1 cellular context compared by ENCODE assay signal in the genomic region with DNA sequence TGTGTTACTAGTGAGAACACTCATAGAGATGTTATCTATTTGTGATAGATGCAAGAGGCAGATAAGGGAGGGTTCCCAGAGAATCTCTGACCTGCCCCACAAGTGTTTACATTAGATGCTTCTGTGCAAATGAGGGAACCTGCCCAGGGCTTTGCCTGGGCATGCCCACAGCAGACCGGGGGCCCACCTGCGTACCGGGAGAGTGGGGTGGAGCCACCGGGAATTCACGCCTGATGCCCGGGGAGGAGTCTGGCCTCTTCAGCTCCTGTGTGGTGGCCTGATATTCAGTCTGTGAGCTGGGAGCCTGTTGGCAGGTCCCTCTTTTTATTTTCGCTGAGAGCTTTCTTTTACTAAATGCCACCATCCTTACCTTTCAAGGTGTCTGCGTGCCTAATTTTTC.
TF ChIP-seq lines count a peak whose summit lies in the region.

No MANE protein-coding gene starts in this region.

TF ChIP-seq in HepG2, 621 proteins besides CTCF, POLR2A, EP300 and RAD21 (continued from another document and continues in another):
- TF ChIP-seq RBFOX2 (IDR thresholded peaks at IDR 0.05; ENCODE audit: low read depth, low read length) (no peak), PRDM4 (CRISPR knock-in tag; IDR thresholded peaks at IDR 0.05; ENCODE audit: borderline replicate concordance) (no peak), XBP1 (CRISPR knock-in tag; IDR thresholded peaks at IDR 0.05) (no peak), U2AF1 (optimal IDR thresholded peaks at IDR 0.05; ENCODE audit: low read depth, low read length) (no peak), ADNP (CRISPR knock-in tag; IDR thresholded peaks at IDR 0.05) (no peak), ZNF354B (CRISPR knock-in tag; IDR thresholded peaks at IDR 0.05) (no peak), TEAD3 (CRISPR knock-in tag; optimal IDR thresholded peaks at IDR 0.05; ENCODE audit: borderline replicate concordance) (peak; percentile 76), ZNF879 (CRISPR knock-in tag; IDR thresholded peaks at IDR 0.05) (no peak), HNRNPLL (IDR thresholded peaks at IDR 0.05; ENCODE audit: low read depth, low read length, poor library complexity, severe bottlenecking) (peak; percentile 39), ESRRA (CRISPR knock-in tag; IDR thresholded peaks at IDR 0.05; ENCODE audit: low read depth) (no peak), ATAD3A (CRISPR knock-in tag; IDR thresholded peaks at IDR 0.05) (no peak), IKZF4 (CRISPR knock-in tag; IDR thresholded peaks at IDR 0.05; ENCODE audit: borderline replicate concordance, low read depth, not compliant biosample characterization) (no peak), FOXP1 (IDR thresholded peaks at IDR 0.05) (no peak), FOXP1 (CRISPR knock-in tag; IDR thresholded peaks at IDR 0.05) (peak; percentile 65), ZNF143 (CRISPR knock-in tag; IDR thresholded peaks at IDR 0.05) (no peak), KDM5A (IDR thresholded peaks at IDR 0.05; ENCODE audit: borderline replicate concordance, low read length) (no peak), HES4 (CRISPR knock-in tag; IDR thresholded peaks at IDR 0.05; ENCODE audit: borderline replicate concordance) (no peak), ZNF451 (CRISPR knock-in tag; IDR thresholded peaks at IDR 0.05) (no peak), ZNF333 (CRISPR knock-in tag; IDR thresholded peaks at IDR 0.05; ENCODE audit: borderline replicate concordance) (no peak), GMEB1 (CRISPR knock-in tag; IDR thresholded peaks at IDR 0.05; ENCODE audit: borderline replicate concordance) (peak; percentile 55; the same call in 1 of the 2 replicates), ZNF616 (CRISPR knock-in tag; IDR thresholded peaks at IDR 0.05; ENCODE audit: low read depth) (no peak), ZNF615 (CRISPR knock-in tag; IDR thresholded peaks at IDR 0.05; ENCODE audit: borderline replicate concordance) (no peak), ARID4A (CRISPR knock-in tag; IDR thresholded peaks at IDR 0.05; ENCODE audit: borderline replicate concordance) (peak; percentile 30; the same call in 1 of the 2 replicates), NCOR1 (IDR thresholded peaks at IDR 0.05; ENCODE audit: borderline replicate concordance, low read length) (no peak), KAT7 (CRISPR knock-in tag; IDR thresholded peaks at IDR 0.05; ENCODE audit: borderline replicate concordance) (peak; percentile 65; the same call in 1 of the 2 replicates), ZSCAN22 (CRISPR knock-in tag; IDR thresholded peaks at IDR 0.05) (no peak)
- TF ChIP-seq, protein P1, sequence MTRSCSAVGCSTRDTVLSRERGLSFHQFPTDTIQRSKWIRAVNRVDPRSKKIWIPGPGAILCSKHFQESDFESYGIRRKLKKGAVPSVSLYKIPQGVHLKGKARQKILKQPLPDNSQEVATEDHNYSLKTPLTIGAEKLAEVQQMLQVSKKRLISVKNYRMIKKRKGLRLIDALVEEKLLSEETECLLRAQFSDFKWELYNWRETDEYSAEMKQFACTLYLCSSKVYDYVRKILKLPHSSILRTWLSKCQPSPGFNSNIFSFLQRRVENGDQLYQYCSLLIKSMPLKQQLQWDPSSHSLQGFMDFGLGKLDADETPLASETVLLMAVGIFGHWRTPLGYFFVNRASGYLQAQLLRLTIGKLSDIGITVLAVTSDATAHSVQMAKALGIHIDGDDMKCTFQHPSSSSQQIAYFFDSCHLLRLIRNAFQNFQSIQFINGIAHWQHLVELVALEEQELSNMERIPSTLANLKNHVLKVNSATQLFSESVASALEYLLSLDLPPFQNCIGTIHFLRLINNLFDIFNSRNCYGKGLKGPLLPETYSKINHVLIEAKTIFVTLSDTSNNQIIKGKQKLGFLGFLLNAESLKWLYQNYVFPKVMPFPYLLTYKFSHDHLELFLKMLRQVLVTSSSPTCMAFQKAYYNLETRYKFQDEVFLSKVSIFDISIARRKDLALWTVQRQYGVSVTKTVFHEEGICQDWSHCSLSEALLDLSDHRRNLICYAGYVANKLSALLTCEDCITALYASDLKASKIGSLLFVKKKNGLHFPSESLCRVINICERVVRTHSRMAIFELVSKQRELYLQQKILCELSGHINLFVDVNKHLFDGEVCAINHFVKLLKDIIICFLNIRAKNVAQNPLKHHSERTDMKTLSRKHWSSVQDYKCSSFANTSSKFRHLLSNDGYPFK (CRISPR knock-in tag; IDR thresholded peaks at IDR 0.05; ENCODE audit: borderline replicate concordance): no peak
- TF ChIP-seq, protein P2, sequence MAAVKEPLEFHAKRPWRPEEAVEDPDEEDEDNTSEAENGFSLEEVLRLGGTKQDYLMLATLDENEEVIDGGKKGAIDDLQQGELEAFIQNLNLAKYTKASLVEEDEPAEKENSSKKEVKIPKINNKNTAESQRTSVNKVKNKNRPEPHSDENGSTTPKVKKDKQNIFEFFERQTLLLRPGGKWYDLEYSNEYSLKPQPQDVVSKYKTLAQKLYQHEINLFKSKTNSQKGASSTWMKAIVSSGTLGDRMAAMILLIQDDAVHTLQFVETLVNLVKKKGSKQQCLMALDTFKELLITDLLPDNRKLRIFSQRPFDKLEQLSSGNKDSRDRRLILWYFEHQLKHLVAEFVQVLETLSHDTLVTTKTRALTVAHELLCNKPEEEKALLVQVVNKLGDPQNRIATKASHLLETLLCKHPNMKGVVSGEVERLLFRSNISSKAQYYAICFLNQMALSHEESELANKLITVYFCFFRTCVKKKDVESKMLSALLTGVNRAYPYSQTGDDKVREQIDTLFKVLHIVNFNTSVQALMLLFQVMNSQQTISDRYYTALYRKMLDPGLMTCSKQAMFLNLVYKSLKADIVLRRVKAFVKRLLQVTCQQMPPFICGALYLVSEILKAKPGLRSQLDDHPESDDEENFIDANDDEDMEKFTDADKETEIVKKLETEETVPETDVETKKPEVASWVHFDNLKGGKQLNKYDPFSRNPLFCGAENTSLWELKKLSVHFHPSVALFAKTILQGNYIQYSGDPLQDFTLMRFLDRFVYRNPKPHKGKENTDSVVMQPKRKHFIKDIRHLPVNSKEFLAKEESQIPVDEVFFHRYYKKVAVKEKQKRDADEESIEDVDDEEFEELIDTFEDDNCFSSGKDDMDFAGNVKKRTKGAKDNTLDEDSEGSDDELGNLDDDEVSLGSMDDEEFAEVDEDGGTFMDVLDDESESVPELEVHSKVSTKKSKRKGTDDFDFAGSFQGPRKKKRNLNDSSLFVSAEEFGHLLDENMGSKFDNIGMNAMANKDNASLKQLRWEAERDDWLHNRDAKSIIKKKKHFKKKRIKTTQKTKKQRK (IDR thresholded peaks at IDR 0.05; ENCODE audit: low read length): no peak
- TF ChIP-seq, protein P3, sequence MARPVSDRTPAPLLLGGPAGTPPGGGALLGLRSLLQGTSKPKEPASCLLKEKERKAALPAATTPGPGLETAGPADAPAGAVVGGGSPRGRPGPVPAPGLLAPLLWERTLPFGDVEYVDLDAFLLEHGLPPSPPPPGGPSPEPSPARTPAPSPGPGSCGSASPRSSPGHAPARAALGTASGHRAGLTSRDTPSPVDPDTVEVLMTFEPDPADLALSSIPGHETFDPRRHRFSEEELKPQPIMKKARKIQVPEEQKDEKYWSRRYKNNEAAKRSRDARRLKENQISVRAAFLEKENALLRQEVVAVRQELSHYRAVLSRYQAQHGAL (CRISPR knock-in tag; IDR thresholded peaks at IDR 0.05; ENCODE audit: not compliant biosample characterization): no peak
- TF ChIP-seq, protein P4, sequence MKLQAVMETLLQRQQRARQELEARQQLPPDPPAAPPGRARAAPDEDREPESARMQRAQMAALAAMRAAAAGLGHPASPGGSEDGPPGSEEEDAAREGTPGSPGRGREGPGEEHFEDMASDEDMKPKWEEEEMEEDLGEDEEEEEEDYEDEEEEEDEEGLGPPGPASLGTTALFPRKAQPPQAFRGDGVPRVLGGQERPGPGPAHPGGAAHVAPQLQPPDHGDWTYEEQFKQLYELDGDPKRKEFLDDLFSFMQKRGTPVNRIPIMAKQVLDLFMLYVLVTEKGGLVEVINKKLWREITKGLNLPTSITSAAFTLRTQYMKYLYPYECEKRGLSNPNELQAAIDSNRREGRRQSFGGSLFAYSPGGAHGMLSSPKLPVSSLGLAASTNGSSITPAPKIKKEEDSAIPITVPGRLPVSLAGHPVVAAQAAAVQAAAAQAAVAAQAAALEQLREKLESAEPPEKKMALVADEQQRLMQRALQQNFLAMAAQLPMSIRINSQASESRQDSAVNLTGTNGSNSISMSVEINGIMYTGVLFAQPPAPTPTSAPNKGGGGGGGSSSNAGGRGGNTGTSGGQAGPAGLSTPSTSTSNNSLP (IDR thresholded peaks at IDR 0.05; ENCODE audit: low read depth, low read length): no peak
- TF ChIP-seq, protein P5, sequence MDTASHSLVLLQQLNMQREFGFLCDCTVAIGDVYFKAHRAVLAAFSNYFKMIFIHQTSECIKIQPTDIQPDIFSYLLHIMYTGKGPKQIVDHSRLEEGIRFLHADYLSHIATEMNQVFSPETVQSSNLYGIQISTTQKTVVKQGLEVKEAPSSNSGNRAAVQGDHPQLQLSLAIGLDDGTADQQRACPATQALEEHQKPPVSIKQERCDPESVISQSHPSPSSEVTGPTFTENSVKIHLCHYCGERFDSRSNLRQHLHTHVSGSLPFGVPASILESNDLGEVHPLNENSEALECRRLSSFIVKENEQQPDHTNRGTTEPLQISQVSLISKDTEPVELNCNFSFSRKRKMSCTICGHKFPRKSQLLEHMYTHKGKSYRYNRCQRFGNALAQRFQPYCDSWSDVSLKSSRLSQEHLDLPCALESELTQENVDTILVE (CRISPR knock-in tag; IDR thresholded peaks at IDR 0.05): peak; percentile 96
